Comparison of ENCODE assay signal across 21 cellular contexts in the genomic region with DNA sequence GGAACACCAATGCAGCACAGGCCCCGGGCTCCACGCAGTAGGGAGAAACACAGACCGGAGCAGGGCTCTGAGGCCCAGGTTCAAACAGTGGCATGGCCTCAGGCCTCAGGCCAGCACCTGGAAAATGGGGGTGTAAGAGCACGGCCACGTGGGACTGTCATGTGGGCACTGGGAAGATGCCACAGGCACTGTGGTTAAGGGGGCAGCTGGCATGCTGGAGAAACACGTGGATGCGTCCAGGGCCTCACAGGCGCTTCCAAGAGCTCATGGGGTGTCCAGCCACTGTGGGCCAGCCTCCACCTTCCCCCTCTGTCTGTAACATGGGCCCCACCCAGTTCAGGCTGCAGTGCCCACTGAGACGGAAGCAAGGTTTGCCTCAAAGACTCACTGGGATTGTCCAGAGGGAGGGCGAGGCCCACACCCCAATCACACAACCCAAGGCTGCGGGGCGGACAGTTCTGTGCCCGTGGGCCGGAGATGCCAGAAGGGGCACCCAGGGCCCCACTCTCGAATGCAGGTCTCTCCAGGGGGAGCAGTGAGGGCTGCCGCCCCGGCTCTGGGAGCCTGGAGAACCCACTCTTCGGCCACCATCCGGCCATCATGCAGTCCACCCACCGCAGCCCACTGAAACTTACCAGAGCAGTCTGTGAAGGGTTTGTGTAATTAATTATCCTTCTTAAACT.
"Had no signal": no experiment of that assay in that cellular context is flagged by ENCODE, and none has a peak within 500 bp of the region (broad histone marks: within the 10 kb centered on the region; RNA-seq: fewer than 3 reads in every experiment).

No MANE protein-coding gene starts in this region.

- H3K9me3 ChIP-seq: left lung, testis, tibial artery had no signal

- FAIRE-seq: colon, frontal cortex had no signal

- DNase-seq: dorsolateral prefrontal cortex; effector CD4-positive, alpha-beta T cell; left cardiac atrium; mesendoderm; midbrain; naive thymus-derived CD8-positive, alpha-beta T cell; stimulated activated CD4-positive, alpha-beta T cell treated with anti-CD3 and anti-CD28 coated beads, Interleukin-2, amount 100 ng/mL, for 24 hours; stimulated activated CD4-positive, alpha-beta T cell treated with anti-CD3 and anti-CD28 coated beads, Interleukin-4, amount 100 ng/mL, for 24 hours; stimulated activated naive CD8-positive, alpha-beta T cell treated with anti-CD3 and anti-CD28 coated beads, Interleukin-15, Interleukin-2, amounts not matched to agents 100 U/mL and 50 U/mL, for 24 hours; substantia nigra; testis; tibial artery had no signal

- H3K36me3 Mint-ChIP-seq: type B pancreatic cell had no signal

- H3K9ac ChIP-seq: parathyroid adenoma had no signal

- H3K27me3 ChIP-seq: dorsolateral prefrontal cortex, left lung, testis, tibial artery had no signal

- H2AFZ ChIP-seq: parathyroid adenoma had no signal

- H3K27me3 Mint-ChIP-seq: naive thymus-derived CD8-positive, alpha-beta T cell; progenitor cell of endocrine pancreas; type B pancreatic cell had no signal

- H3K4me1 ChIP-seq: parathyroid adenoma had no signal

- H3K9me3 Mint-ChIP-seq: naive thymus-derived CD8-positive, alpha-beta T cell; neural crest cell; stimulated activated effector memory CD8-positive, alpha-beta T cell treated with anti-CD3 and anti-CD28 coated beads, Interleukin-12 subunit alpha, Interleukin-12 subunit beta, amount 100 ng/mL, for 72 hours; type B pancreatic cell had no signal

- ATAC-seq: left cardiac atrium; left lung; naive thymus-derived CD8-positive, alpha-beta T cell; sciatic nerve; stimulated activated naive CD8-positive, alpha-beta T cell treated with anti-CD3 and anti-CD28 coated beads, Interleukin-15, Interleukin-2, amounts not matched to agents 100 U/mL and 50 U/mL, for 24 hours had no signal

- H3K27ac Mint-ChIP-seq: progenitor cell of endocrine pancreas; stimulated activated effector memory CD8-positive, alpha-beta T cell treated with anti-CD3 and anti-CD28 coated beads, Interleukin-12 subunit alpha, Interleukin-12 subunit beta, amount 100 ng/mL, for 72 hours; type B pancreatic cell had no signal

- H3K27ac ChIP-seq: left lung, parathyroid adenoma, testis, tibial artery had no signal

- H3K4me3 ChIP-seq: dorsolateral prefrontal cortex, left lung, testis, tibial artery had no signal

- H3K4me3 Mint-ChIP-seq: neural crest cell; stimulated activated effector memory CD8-positive, alpha-beta T cell treated with anti-CD3 and anti-CD28 coated beads, Interleukin-12 subunit alpha, Interleukin-12 subunit beta, amount 100 ng/mL, for 72 hours; type B pancreatic cell had no signal
